ENCODE assay signal across 1 cellular context in the genomic region with DNA sequence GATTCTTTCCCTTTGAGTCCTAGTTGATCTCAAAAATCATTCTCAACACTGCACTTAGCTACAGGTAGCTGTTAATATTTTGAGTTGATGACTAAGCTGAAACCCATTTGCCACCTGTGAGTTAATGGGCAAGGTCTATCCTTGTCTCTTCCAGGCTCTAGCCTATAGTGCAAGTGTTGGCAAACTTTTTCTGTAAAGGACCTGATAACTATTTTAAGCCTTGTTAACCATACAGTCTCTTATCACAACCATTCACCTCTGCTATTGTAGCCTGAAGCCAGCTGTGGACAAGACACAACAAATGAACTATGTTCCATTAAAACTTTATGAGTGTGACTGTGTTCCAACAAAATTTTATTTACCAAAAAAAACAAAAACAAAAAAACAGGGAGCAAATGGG.
TF ChIP-seq lines count a peak whose summit lies in the region.

No MANE protein-coding gene starts in this region.

TF ChIP-seq in K562, 482 proteins besides CTCF, POLR2A, EP300 and RAD21:
- TF ChIP-seq PHB2 (IDR thresholded peaks at IDR 0.05; ENCODE audit: low read depth) (no peak), TGIF2 (CRISPR knock-in tag; IDR thresholded peaks at IDR 0.05) (no peak), CBFA2T3 (IDR thresholded peaks at IDR 0.05) (peak; percentile 60), ZNF239 (CRISPR knock-in tag; IDR thresholded peaks at IDR 0.05) (peak; percentile 83), TCF3 (CRISPR knock-in tag; IDR thresholded peaks at IDR 0.05) (peak; percentile 61), SMAD4 (CRISPR knock-in tag; conservative IDR thresholded peaks at IDR 0.05) (peak; percentile 39; the same call in 1 of the 2 replicates), PTBP1 (IDR thresholded peaks at IDR 0.05; ENCODE audit: low read depth, low read length) (no peak)
- TF ChIP-seq, protein P1, sequence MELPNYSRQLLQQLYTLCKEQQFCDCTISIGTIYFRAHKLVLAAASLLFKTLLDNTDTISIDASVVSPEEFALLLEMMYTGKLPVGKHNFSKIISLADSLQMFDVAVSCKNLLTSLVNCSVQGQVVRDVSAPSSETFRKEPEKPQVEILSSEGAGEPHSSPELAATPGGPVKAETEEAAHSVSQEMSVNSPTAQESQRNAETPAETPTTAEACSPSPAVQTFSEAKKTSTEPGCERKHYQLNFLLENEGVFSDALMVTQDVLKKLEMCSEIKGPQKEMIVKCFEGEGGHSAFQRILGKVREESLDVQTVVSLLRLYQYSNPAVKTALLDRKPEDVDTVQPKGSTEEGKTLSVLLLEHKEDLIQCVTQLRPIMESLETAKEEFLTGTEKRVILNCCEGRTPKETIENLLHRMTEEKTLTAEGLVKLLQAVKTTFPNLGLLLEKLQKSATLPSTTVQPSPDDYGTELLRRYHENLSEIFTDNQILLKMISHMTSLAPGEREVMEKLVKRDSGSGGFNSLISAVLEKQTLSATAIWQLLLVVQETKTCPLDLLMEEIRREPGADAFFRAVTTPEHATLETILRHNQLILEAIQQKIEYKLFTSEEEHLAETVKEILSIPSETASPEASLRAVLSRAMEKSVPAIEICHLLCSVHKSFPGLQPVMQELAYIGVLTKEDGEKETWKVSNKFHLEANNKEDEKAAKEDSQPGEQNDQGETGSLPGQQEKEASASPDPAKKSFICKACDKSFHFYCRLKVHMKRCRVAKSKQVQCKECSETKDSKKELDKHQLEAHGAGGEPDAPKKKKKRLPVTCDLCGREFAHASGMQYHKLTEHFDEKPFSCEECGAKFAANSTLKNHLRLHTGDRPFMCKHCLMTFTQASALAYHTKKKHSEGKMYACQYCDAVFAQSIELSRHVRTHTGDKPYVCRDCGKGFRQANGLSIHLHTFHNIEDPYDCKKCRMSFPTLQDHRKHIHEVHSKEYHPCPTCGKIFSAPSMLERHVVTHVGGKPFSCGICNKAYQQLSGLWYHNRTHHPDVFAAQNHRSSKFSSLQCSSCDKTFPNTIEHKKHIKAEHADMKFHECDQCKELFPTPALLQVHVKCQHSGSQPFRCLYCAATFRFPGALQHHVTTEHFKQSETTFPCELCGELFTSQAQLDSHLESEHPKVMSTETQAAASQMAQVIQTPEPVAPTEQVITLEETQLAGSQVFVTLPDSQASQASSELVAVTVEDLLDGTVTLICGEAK (IDR thresholded peaks at IDR 0.05) = peak; percentile 61
- TF ChIP-seq, protein P1 (CRISPR knock-in tag; IDR thresholded peaks at IDR 0.05) = peak; percentile 59; the same call in 1 of the 2 replicates
- TF ChIP-seq, protein P2, sequence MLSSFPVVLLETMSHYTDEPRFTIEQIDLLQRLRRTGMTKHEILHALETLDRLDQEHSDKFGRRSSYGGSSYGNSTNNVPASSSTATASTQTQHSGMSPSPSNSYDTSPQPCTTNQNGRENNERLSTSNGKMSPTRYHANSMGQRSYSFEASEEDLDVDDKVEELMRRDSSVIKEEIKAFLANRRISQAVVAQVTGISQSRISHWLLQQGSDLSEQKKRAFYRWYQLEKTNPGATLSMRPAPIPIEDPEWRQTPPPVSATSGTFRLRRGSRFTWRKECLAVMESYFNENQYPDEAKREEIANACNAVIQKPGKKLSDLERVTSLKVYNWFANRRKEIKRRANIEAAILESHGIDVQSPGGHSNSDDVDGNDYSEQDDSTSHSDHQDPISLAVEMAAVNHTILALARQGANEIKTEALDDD (IDR thresholded peaks at IDR 0.05) = peak; percentile 44
TF ChIP-seq in K562: peak in this region for 6.
